Comparison of ENCODE assay signal across 8 cellular contexts in the genomic region with DNA sequence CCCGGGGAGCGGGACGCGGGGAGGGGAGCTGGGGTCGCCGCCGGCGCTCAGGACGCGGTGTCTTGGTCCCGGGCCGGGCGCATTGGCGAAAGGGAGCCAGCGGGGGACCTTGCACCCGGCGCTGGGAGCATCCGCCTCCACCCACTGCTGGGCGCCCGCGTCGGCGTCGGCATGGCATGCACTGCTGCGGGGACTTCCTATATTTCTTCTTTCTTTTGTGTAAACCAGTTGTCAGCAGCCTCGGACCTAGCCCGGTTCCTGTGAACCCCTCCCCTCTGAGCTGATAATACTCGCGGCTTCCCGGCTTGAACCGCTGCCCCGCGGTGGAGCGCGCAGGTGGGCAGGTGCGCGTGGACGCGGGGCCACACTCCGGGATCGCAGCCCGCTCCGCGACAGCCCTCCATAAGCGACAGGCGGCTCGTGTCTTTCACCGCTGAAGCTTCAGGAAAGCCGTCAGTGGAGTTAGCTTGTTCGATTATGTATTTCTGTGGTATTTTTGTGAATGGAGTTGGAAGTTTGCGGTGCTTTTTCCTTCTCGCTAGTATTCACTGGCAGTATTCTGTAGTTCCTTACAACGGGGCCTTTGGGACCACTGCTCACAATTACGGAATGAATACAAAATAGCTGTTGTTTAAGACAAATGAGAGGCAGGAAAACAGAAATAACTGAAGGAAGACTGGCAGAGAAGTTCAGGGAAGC. TPM values are rescaled to one million over a fixed set of nuclear protein-coding genes. Genes with fewer than 3 reads are reported as not detected.
DNase-seq lines count a peak whose midpoint lies in the region; ATAC-seq, FAIRE-seq and TF ChIP-seq lines count a peak whose summit lies in the region.

No MANE protein-coding gene starts in this region.

- TF ChIP-seq CTCF in SU-DHL-6 (IDR thresholded peaks at IDR 0.05; ENCODE audit: insufficient read depth, low read length, poor library complexity, severe bottlenecking): no peak
- no peak for TF ChIP-seq CTCF in GM12878 (IDR thresholded peaks at IDR 0.05 in 2 of 3, conservative IDR thresholded peaks at IDR 0.05 in 1 of 3; ENCODE audit: control insufficient read depth in 2 of 3, extremely low read depth in 1 of 3, insufficient read depth in 1 of 3, low read depth in 3 of 3, low read length in 3 of 3)

- intact Hi-C loops in GM12878 (cut with micrococcal nuclease; ENCODE audit: unreplicated experiment): loop anchor here (2.0 to 5.0 kb wide), 2 partner anchors 51 to 369 kb away; no protein-coding TSS in a partner anchor

- RAD21 ChIA-PET in GM12878 (lab: Charles Lee; ENCODE audit: unreplicated experiment): interaction anchor here (0.9 to 5.5 kb wide), 19 partner anchors 9 to 269 kb away, joined by 3 to 36 read pairs (median 4); no protein-coding TSS in a partner anchor

- POLR2A ChIA-PET in GM12878 (lab: Charles Lee): interaction anchor here (0.6 to 4.1 kb wide), 11 partner anchors 9 to 331 kb away, joined by 3 to 20 read pairs (median 4); partner anchors contain the start of gene STK38L

- peak overlapping the region; percentile 87 for H3K9ac ChIP-seq in HUES48 (ENCODE audit: low read depth, low read length)
- H3K9ac ChIP-seq in SU-DHL-6 (ENCODE audit: low read length): peak overlapping the region; percentile 69
- peak overlapping the region; percentile 91 for H3K9ac ChIP-seq in GM12878 (ENCODE audit: control insufficient read depth, insufficient read depth, low read length)

- peaks cover 22% of the 10 kb centered on the region for H3K4me1 ChIP-seq in HUES48 (ENCODE audit: control insufficient read depth, insufficient read depth, low read length)
- peaks cover 46% of the 10 kb centered on the region for H3K4me1 ChIP-seq in GM12878 (ENCODE audit: control insufficient read depth, insufficient read depth, low read length)

- H3K9me3 ChIP-seq in HUES48 (ENCODE audit: control insufficient read depth, insufficient read depth, low read length) (no peaks in the 10 kb centered on the region), SU-DHL-6 (ENCODE audit: insufficient read depth, low read length) (no peaks in the 10 kb centered on the region), GM12878 (replicated peaks; ENCODE audit: control insufficient read depth, insufficient read depth, low read length) (no peaks in the 10 kb centered on the region)

- H3F3A ChIP-seq in SU-DHL-6 (ENCODE audit: insufficient read depth): peaks cover 6% of the 10 kb centered on the region; the same call in 1 of the 2 replicates

- no TSS peak for BruUV-seq in GM12878 (replicated peaks; lab: Mats Ljungman, UMichigan)

- DNase-seq in COR-L47 (lab: John Stamatoyannopoulos, UW) (peak; percentile 4), GM12878 (ENCODE audit: low read depth, low spot score) (no peak), iPS-NIHi7 (ENCODE audit: extremely low spot score) (peak; percentile 22), medulla oblongata (ENCODE audit: extremely low spot score) (no peak)
- peak; percentile 38 for DNase-seq in stimulated activated CD4-positive, alpha-beta T cell treated with anti-CD3 and anti-CD28 coated beads, Interleukin-12 subunit alpha, Interleukin-12 subunit beta, amount 100 ng/mL, for 4 hours

- no peaks in the 10 kb centered on the region for H3K9me2 ChIP-seq in SU-DHL-6 (replicated peaks; ENCODE audit: insufficient read depth, low read length)

- no peak for FAIRE-seq in GM12878 (lab: Jason Lieb, UNC)

- 0% methylated on average over 39 of the region's 54 CpGs for WGBS in GM12878 (ENCODE audit: insufficient coverage, insufficient replicate concordance, low lambda C conversion rate, missing lambda C conversion rate)

- H3K4me3 ChIP-seq in HUES48 (ENCODE audit: low read depth, low read length): peak overlapping the region; percentile 74
- H3K4me3 ChIP-seq in SU-DHL-6 (ENCODE audit: insufficient read depth, low read length, poor library complexity, severe bottlenecking): peak overlapping the region; percentile 56
- peak overlapping the region; percentile 85 for H3K4me3 ChIP-seq in GM12878

- in situ Hi-C loops in GM12878 (cut with MboI): no loop called here

- H3K79me2 ChIP-seq in SU-DHL-6 (ENCODE audit: insufficient read depth, low read length) (no peaks in the 10 kb centered on the region), GM12878 (ENCODE audit: control insufficient read depth, insufficient read depth, low read length) (peaks cover 67% of the 10 kb centered on the region)

- H3K27ac ChIP-seq in HUES48 (ENCODE audit: low read depth, low read length) (peak overlapping the region; percentile 10), SU-DHL-6 (ENCODE audit: low read depth, low read length) (no peak overlapping the region), GM12878 (ENCODE audit: control insufficient read depth, insufficient read depth) (peak overlapping the region; percentile 89)

- SMC1A ChIA-PET in GM12878 (lab: Charles Lee; ENCODE audit: uncharacterized antibody, unreplicated experiment): interaction anchor here (0.6 to 20.9 kb wide), 18 partner anchors 9 to 467 kb away, joined by 3 to 207 read pairs (median 4); partner anchors contain the start of gene STK38L

- H3K4me2 ChIP-seq in SU-DHL-6 (ENCODE audit: low read depth, low read length, poor library complexity, severe bottlenecking) (peak overlapping the region; percentile 76), GM12878 (ENCODE audit: control insufficient read depth, insufficient read depth) (peak overlapping the region; percentile 90)

- ATAC-seq in GM21360 (IDR thresholded peaks at IDR 0.05; ENCODE audit: unreplicated experiment) (peak; percentile 15), GM12878 (peak; percentile 41)

- CTCF ChIA-PET in GM12878 (lab: Yijun Ruan, JAX): interaction anchor here (1.1 to 2.4 kb wide), 9 partner anchors 9 to 371 kb away, joined by 3 to 17 read pairs (median 4); no protein-coding TSS in a partner anchor

- peaks cover 26% of the 10 kb centered on the region for H3K27me3 ChIP-seq in HUES48 (ENCODE audit: control insufficient read depth, insufficient read depth, low read length)
- no peaks in the 10 kb centered on the region for H3K27me3 ChIP-seq in SU-DHL-6 (ENCODE audit: low read length)
- H3K27me3 ChIP-seq in GM12878 (replicated peaks in 1 of 2; ENCODE audit: control insufficient read depth in 2 of 2, insufficient read depth in 2 of 2, low read length in 1 of 2): no peaks in the 10 kb centered on the region

- no peak for TF ChIP-seq RAD21 in GM12878 (IDR thresholded peaks at IDR 0.05; ENCODE audit: insufficient read depth, low read depth, low read length)

- TF ChIP-seq EP300 in GM12878 (IDR thresholded peaks at IDR 0.05; ENCODE audit: borderline replicate concordance in 1 of 2, control insufficient read depth in 1 of 2, low read depth in 2 of 2, low read length in 2 of 2): no peak

- H2AFZ ChIP-seq in SU-DHL-6 (ENCODE audit: low read depth, low read length, severe bottlenecking): peak overlapping the region; percentile 83
- peak overlapping the region; percentile 73 for H2AFZ ChIP-seq in GM12878 (ENCODE audit: control insufficient read depth, low read depth, low read length)

- no peaks in the 10 kb centered on the region for H4K20me1 ChIP-seq in SU-DHL-6 (ENCODE audit: low read depth, low read length)
- H4K20me1 ChIP-seq in GM12878 (ENCODE audit: control insufficient read depth, insufficient read depth): no peaks in the 10 kb centered on the region

- no peaks in the 10 kb centered on the region for H3K36me3 ChIP-seq in HUES48 (ENCODE audit: control insufficient read depth, insufficient read depth, low read length)
- no peaks in the 10 kb centered on the region for H3K36me3 ChIP-seq in SU-DHL-6 (ENCODE audit: low read length)
- H3K36me3 ChIP-seq in GM12878 (ENCODE audit: control insufficient read depth in 2 of 2, insufficient read depth in 2 of 2, low read length in 1 of 2): no peaks in the 10 kb centered on the region

- TF ChIP-seq POLR2A in GM12878 (IDR thresholded peaks at IDR 0.05; ENCODE audit: low read depth, low read length): peak; percentile 9; the same call in 1 of the 2 replicates

TF ChIP-seq in GM12878, 131 proteins besides CTCF, POLR2A, EP300 and RAD21 (continues in another document):
- TF ChIP-seq RCOR1 (conservative IDR thresholded peaks at IDR 0.05; ENCODE audit: low read depth, low read length) (no peak), NKRF (conservative IDR thresholded peaks at IDR 0.05) (peak; percentile 78), ZNF622 (IDR thresholded peaks at IDR 0.05) (no peak), ZSCAN29 (IDR thresholded peaks at IDR 0.05) (no peak), KDM1A (IDR thresholded peaks at IDR 0.05; ENCODE audit: borderline replicate concordance) (no peak), NR2C2 (IDR thresholded peaks at IDR 0.05; ENCODE audit: borderline replicate concordance, control insufficient read depth, insufficient read length, low read depth) (no peak)

RNA-seq across cellular contexts. Expression of gene BMAL2, which starts 0.8 kb away (rescaled TPM):
- 49.7 and 52.1 TPM in 2 replicates for total RNA-seq in GM12878 (2013; cell fraction: nucleolus; rRNA removed)
- total RNA-seq in GM12878 (2014; rRNA removed): 37.2 and 40.4 TPM in 2 replicates
- 53.6 TPM in 2 replicates for total RNA-seq in GM12878 (2014; rRNA removed; fragmentation: Illumina TruSeq; extraction: Trizol)
- 47.2 and 51.7 TPM in 2 replicates for total RNA-seq in GM12878 (2021)
- polyA plus RNA-seq in GM12878 (2011; ENCODE audit: low read depth): 13.3 TPM
- polyA plus RNA-seq in GM12878 (2011; rRNA removed): 48.0 and 80.9 TPM in 2 replicates
- polyA plus RNA-seq in GM12878 (2011; cell fraction: cytosol; rRNA removed): 14.4 and 15.3 TPM in 2 replicates
- 14.0 and 16.0 TPM in 2 replicates for polyA plus RNA-seq in GM12878 (2011; cell fraction: nucleus; rRNA removed)
- 17.7 and 25.6 TPM in 2 replicates for polyA plus RNA-seq in GM12878 (2012)
- 33.9 and 41.1 TPM in 2 replicates for polyA plus RNA-seq in GM12878 (2014; fragmentation: Illumina TruSeq; extraction: Trizol)
- 10 to 100 TPM in 1 of 2 experiments, 1 to 10 TPM in 1; 7.9 to 13.1 TPM for polyA plus RNA-seq in GM12878 (2014; fragmentation: Nextera tagmentation; extraction: Ambion mirVana)
- polyA plus RNA-seq in GM12878 (2014; rRNA removed): 19.2 and 25.2 TPM in 2 replicates
- 10 to 100 TPM; 17.6 to 38.1 TPM for polyA plus RNA-seq in GM12878 (2016; fragmentation: Nextera tagmentation; extraction: Ambion mirVana)
- 32.5 and 45.8 TPM in 2 replicates for polyA minus RNA-seq in GM12878 (2011; rRNA and poly(A)+ RNA removed)
- 22.6 and 33.0 TPM in 2 replicates for polyA minus RNA-seq in GM12878 (2011; cell fraction: cytosol; rRNA and poly(A)+ RNA removed)
- 14.7 and 16.2 TPM in 2 replicates for polyA minus RNA-seq in GM12878 (2011; cell fraction: nucleus; rRNA and poly(A)+ RNA removed)

Comparison
In these comparisons a context has a peak if more than half of its experiments do, and no peak if none do; other contexts are left out.
1. DNase-seq: peak in COR-L47 (single experiment), iPS-NIHi7 (single experiment) and stimulated activated CD4-positive, alpha-beta T cell treated with anti-CD3 and anti-CD28 coated beads, Interleukin-12 subunit alpha, Interleukin-12 subunit beta, amount 100 ng/mL, for 4 hours (single experiment); none in GM12878 (single experiment) and medulla oblongata (single experiment).
2. Peak in every context shown above with its lines, with median percentiles within 50 percentile points of each other: H3K4me3 ChIP-seq and H3K9ac ChIP-seq.